In genomic region chr15:73240864-73241499, GRCh38 we compare ENCODE assay signal across 8 cellular contexts.
DNase-seq lines count a peak whose midpoint lies in the region; ATAC-seq and TF ChIP-seq lines count a peak whose summit lies in the region.

No MANE protein-coding gene starts in this region.

- BruUV-seq in PC-3 (replicated peaks; lab: Mats Ljungman, UMichigan), result no TSS peak

- no peak overlapping the region for H3K27ac Mint-ChIP-seq in CD4-positive, alpha-beta T cell
- no peak overlapping the region for H3K27ac Mint-ChIP-seq in natural killer cell treated with Interleukin-12 subunit alpha and Interleukin-12 subunit beta and Interleukin-15 and Interleukin-18, amount 100 ng/mL, for 72 hours

- no peaks in the 10 kb centered on the region for H3K9me2 ChIP-seq in PC-3 (replicated peaks; ENCODE audit: low read length)

- peak; percentile 90 for TF ChIP-seq CTCF in CD4-positive, alpha-beta T cell (IDR thresholded peaks at IDR 0.05)
- TF ChIP-seq CTCF in HFF-Myc (IDR thresholded peaks at IDR 0.05; ENCODE audit: low read depth, low read length, missing control alignments) (peak; percentile 80), PC-3 (conservative IDR thresholded peaks at IDR 0.05; ENCODE audit: low read depth, low read length) (peak; percentile 88), esophagus muscularis mucosa (IDR thresholded peaks at IDR 0.05) (peak; percentile 84 to 92 (median 84))

- no peak overlapping the region for H3K4me2 ChIP-seq in PC-3 (ENCODE audit: low read length)

- no peak for TF ChIP-seq EP300 in esophagus muscularis mucosa (IDR thresholded peaks at IDR 0.05)

- H3K4me3 ChIP-seq in HFF-Myc (replicated peaks; ENCODE audit: low read depth, low read length) (no peak overlapping the region), PC-3 (ENCODE audit: low read length) (no peak overlapping the region), esophagus muscularis mucosa (no peak overlapping the region)

- H3K27me3 ChIP-seq in CD4-positive, alpha-beta T cell (ENCODE audit: control insufficient read depth, insufficient read depth, low read length), result no peaks in the 10 kb centered on the region
- H3K27me3 ChIP-seq in PC-3 (ENCODE audit: low read length) (no peaks in the 10 kb centered on the region), esophagus muscularis mucosa (no peaks in the 10 kb centered on the region)

- H3F3A ChIP-seq in PC-3 (ENCODE audit: low read length, unreplicated experiment), result no peaks in the 10 kb centered on the region

- no peaks in the 10 kb centered on the region for H3K9me3 ChIP-seq in CD4-positive, alpha-beta T cell (ENCODE audit: control insufficient read depth, low read length)
- H3K9me3 ChIP-seq in PC-3 (ENCODE audit: low read length) (no peaks in the 10 kb centered on the region), esophagus muscularis mucosa (no peaks in the 10 kb centered on the region)

- TF ChIP-seq POLR2A in esophagus muscularis mucosa (IDR thresholded peaks at IDR 0.05; ENCODE audit: low read depth), result no peak

- H3K36me3 Mint-ChIP-seq in CD4-positive, alpha-beta T cell (ENCODE audit: low read depth), result peaks cover 4% of the 10 kb centered on the region
- H3K36me3 Mint-ChIP-seq in natural killer cell treated with Interleukin-12 subunit alpha and Interleukin-12 subunit beta and Interleukin-15 and Interleukin-18, amount 100 ng/mL, for 72 hours, result no peaks in the 10 kb centered on the region

- H3K36me3 ChIP-seq in PC-3 (ENCODE audit: low read depth, low read length) (no peaks in the 10 kb centered on the region), esophagus muscularis mucosa (peaks cover 0 to 33% (median 11%) of the 10 kb centered on the region in 4 donors)

- no peak overlapping the region for H2AFZ ChIP-seq in PC-3 (ENCODE audit: low read length)

- no peak overlapping the region for H3K27ac ChIP-seq in CD4-positive, alpha-beta T cell (ENCODE audit: low read depth, low read length)
- H3K27ac ChIP-seq in PC-3 (ENCODE audit: low read length), result no peak overlapping the region
- no peak overlapping the region for H3K27ac ChIP-seq in esophagus muscularis mucosa (replicated peaks in 1 of 4)

- peak; percentile 41 to 71 (median 64) for DNase-seq in CD4-positive, alpha-beta T cell
- DNase-seq in HFF-Myc (ENCODE audit: extremely low read depth, low read depth), result peak; percentile 59
- peak; percentile 81 for DNase-seq in PC-3
- DNase-seq in activated T-cell treated with anti-CD3 and anti-CD28 coated beads for 48 hours (ENCODE audit: low read depth), result peak; percentile 62
- no peak for DNase-seq in esophagus muscularis mucosa (ENCODE audit: extremely low spot score)
- DNase-seq in natural killer cell treated with Interleukin-12 subunit alpha and Interleukin-12 subunit beta and Interleukin-15 and Interleukin-18, amount 100 ng/mL, for 72 hours (ENCODE audit: low spot score), result peak; percentile 81
- DNase-seq in stimulated activated naive CD8-positive, alpha-beta T cell treated with anti-CD3 and anti-CD28 coated beads, Interleukin-15, Interleukin-2, amounts not matched to agents 100 U/mL and 50 U/mL, for 24 hours, result peak; percentile 80

- H3K79me2 ChIP-seq in PC-3 (ENCODE audit: low read length), result no peaks in the 10 kb centered on the region

- peak; percentile 57 for ATAC-seq in CD4-positive, alpha-beta T cell (ENCODE audit: poor library complexity)
- ATAC-seq in PC-3, result no peak
- ATAC-seq in natural killer cell treated with Interleukin-12 subunit alpha and Interleukin-12 subunit beta and Interleukin-15 and Interleukin-18, amount 100 ng/mL, for 72 hours, result no peak
- no peak for ATAC-seq in stimulated activated naive CD8-positive, alpha-beta T cell treated with anti-CD3 and anti-CD28 coated beads, Interleukin-15, Interleukin-2, amounts not matched to agents 100 U/mL and 50 U/mL, for 24 hours
- no peak for ATAC-seq in HG02763 (IDR thresholded peaks at IDR 0.05; ENCODE audit: unreplicated experiment)

- no peaks in the 10 kb centered on the region for H4K20me1 ChIP-seq in PC-3 (ENCODE audit: low read length)

- H3K9me3 Mint-ChIP-seq in CD4-positive, alpha-beta T cell, result no peaks in the 10 kb centered on the region
- H3K9me3 Mint-ChIP-seq in natural killer cell treated with Interleukin-12 subunit alpha and Interleukin-12 subunit beta and Interleukin-15 and Interleukin-18, amount 100 ng/mL, for 72 hours, result no peaks in the 10 kb centered on the region

- H3K4me1 Mint-ChIP-seq in CD4-positive, alpha-beta T cell (ENCODE audit: low read depth), result no peaks in the 10 kb centered on the region
- H3K4me1 Mint-ChIP-seq in natural killer cell treated with Interleukin-12 subunit alpha and Interleukin-12 subunit beta and Interleukin-15 and Interleukin-18, amount 100 ng/mL, for 72 hours (ENCODE audit: low read depth in 2 of 2), result no peaks in the 10 kb centered on the region

- no peak overlapping the region for H3K9ac ChIP-seq in PC-3 (ENCODE audit: low read length)

- 36% methylated on average over 4 of the region's 4 CpGs for WGBS in esophagus muscularis mucosa

- intact Hi-C loops in CD4-positive, alpha-beta T cell (cut with DNase I, micrococcal nuclease), result loop anchor here (1.0 to 5.0 kb wide), 4 partner anchors 24 to 519 kb away; no protein-coding TSS in a partner anchor
- intact Hi-C loops in PC-3 (cut with micrococcal nuclease) (loop anchor here (1.0 kb wide), 1 partner anchor 32 kb away; no protein-coding TSS in a partner anchor), esophagus muscularis mucosa (cut with DNase I) (loop anchor here (2.0 kb wide), 1 partner anchor 32 kb away; no protein-coding TSS in a partner anchor)

- CTCF ChIA-PET in CD4-positive, alpha-beta T cell (lab: Charles Lee), result interaction anchor here (0.7 to 1.9 kb wide), 9 partner anchors 9 to 465 kb away, joined by 3 to 9 read pairs (median 4); no protein-coding TSS in a partner anchor
- CTCF ChIA-PET in PC-3 (lab: Charles Lee), result interaction anchor here (0.5 to 1.0 kb wide), 4 partner anchors 25 to 519 kb away, joined by 3 read pairs; no protein-coding TSS in a partner anchor

- no peak overlapping the region for H3K4me3 Mint-ChIP-seq in CD4-positive, alpha-beta T cell
- H3K4me3 Mint-ChIP-seq in natural killer cell treated with Interleukin-12 subunit alpha and Interleukin-12 subunit beta and Interleukin-15 and Interleukin-18, amount 100 ng/mL, for 72 hours, result no peak overlapping the region

- H3K4me1 ChIP-seq in PC-3 (ENCODE audit: insufficient read depth, low read length), result no peaks in the 10 kb centered on the region
- H3K4me1 ChIP-seq in esophagus muscularis mucosa, result peaks cover 0 to 16% (median 12%) of the 10 kb centered on the region in 4 donors

- POLR2A ChIA-PET in CD4-positive, alpha-beta T cell (lab: Charles Lee), result no interaction called here
- POLR2A ChIA-PET in PC-3 (lab: Charles Lee; ENCODE audit: unreplicated experiment), result interaction anchor here (0.6 kb wide), 1 partner anchor 394 kb away, joined by 6 read pairs; no protein-coding TSS in a partner anchor

- H3K27me3 Mint-ChIP-seq in CD4-positive, alpha-beta T cell, result no peaks in the 10 kb centered on the region
- H3K27me3 Mint-ChIP-seq in natural killer cell treated with Interleukin-12 subunit alpha and Interleukin-12 subunit beta and Interleukin-15 and Interleukin-18, amount 100 ng/mL, for 72 hours, result no peaks in the 10 kb centered on the region
